8 cellular contexts compared by ENCODE assay signal in genomic region chr11:132028380-132029240, GRCh38.
DNase-seq lines count a peak whose midpoint lies in the region; ATAC-seq and TF ChIP-seq lines count a peak whose summit lies in the region.

No MANE protein-coding gene starts in this region.

- H3K4me1 ChIP-seq in MM.1S (ENCODE audit: low read length): no peaks in the 10 kb centered on the region
- H3K4me1 ChIP-seq in mesendoderm (ENCODE audit: control insufficient read depth, low read depth, low read length): peaks cover 6% of the 10 kb centered on the region

- no peak overlapping the region for H3K23ac ChIP-seq in mesendoderm (ENCODE audit: low read length)

- H3K4me2 ChIP-seq in MM.1S (ENCODE audit: low read depth, low read length) (no peak overlapping the region), mesendoderm (ENCODE audit: low read length) (no peak overlapping the region)

- H3K27ac ChIP-seq in MM.1S (ENCODE audit: low read length): no peak overlapping the region
- H3K27ac ChIP-seq in mesendoderm (ENCODE audit: low read depth, low read length): no peak overlapping the region

- H3K27ac Mint-ChIP-seq in CD14-positive monocyte (no peak overlapping the region), chondrocyte (ENCODE audit: unreplicated experiment) (no peak overlapping the region)

- TF ChIP-seq CTCF in CD14-positive monocyte (IDR thresholded peaks at IDR 0.05): peak; percentile 67
- TF ChIP-seq CTCF in MM.1S (IDR thresholded peaks at IDR 0.05; ENCODE audit: low read length): peak; percentile 66
- peak; percentile 77 for TF ChIP-seq CTCF in chondrocyte (IDR thresholded peaks at IDR 0.05)

- H3K9me2 ChIP-seq in MM.1S (replicated peaks; ENCODE audit: insufficient read depth, low read length): no peaks in the 10 kb centered on the region

- ATAC-seq in GM18870 (IDR thresholded peaks at IDR 0.05; ENCODE audit: unreplicated experiment): no peak
- ATAC-seq in HG03175 (IDR thresholded peaks at IDR 0.05; ENCODE audit: unreplicated experiment): no peak

- no peaks in the 10 kb centered on the region for H3F3A ChIP-seq in MM.1S (ENCODE audit: insufficient read depth, low read length)

- H3K27me3 Mint-ChIP-seq in CD14-positive monocyte (ENCODE audit: low read depth in 3 of 3) (peaks cover 2 to 14% (median 5%) of the 10 kb centered on the region in 3 donors), chondrocyte (ENCODE audit: low read depth) (no peaks in the 10 kb centered on the region)

- H3K4me3 ChIP-seq in MM.1S (ENCODE audit: low read length) (no peak overlapping the region), mesendoderm (ENCODE audit: low read length) (no peak overlapping the region)

- H3K4me3 Mint-ChIP-seq in CD14-positive monocyte (no peak overlapping the region), chondrocyte (ENCODE audit: unreplicated experiment) (no peak overlapping the region)

- H3K4me1 Mint-ChIP-seq in CD14-positive monocyte (peaks cover 6% of the 10 kb centered on the region), chondrocyte (ENCODE audit: low read depth) (peaks cover 76% of the 10 kb centered on the region)

- no peaks in the 10 kb centered on the region for H4K20me1 ChIP-seq in MM.1S (ENCODE audit: insufficient read depth, low read length)

- H2BK15ac ChIP-seq in mesendoderm (replicated peaks; ENCODE audit: low read depth): no peak overlapping the region

- no peak overlapping the region for H3K18ac ChIP-seq in mesendoderm (ENCODE audit: low read length)

- no peaks in the 10 kb centered on the region for H3K79me1 ChIP-seq in mesendoderm (ENCODE audit: low read length)

- H3K36me3 Mint-ChIP-seq in CD14-positive monocyte: no peaks in the 10 kb centered on the region
- no peaks in the 10 kb centered on the region for H3K36me3 Mint-ChIP-seq in chondrocyte (ENCODE audit: low read depth)

- H3K27me3 ChIP-seq in MM.1S (replicated peaks; ENCODE audit: insufficient read depth, low read length): no peaks in the 10 kb centered on the region
- H3K27me3 ChIP-seq in mesendoderm (ENCODE audit: insufficient read depth, low read length, poor library complexity): no peaks in the 10 kb centered on the region

- no peak overlapping the region for H2BK5ac ChIP-seq in mesendoderm (ENCODE audit: low read length)

- no peak overlapping the region for H3K56ac ChIP-seq in mesendoderm (ENCODE audit: low read length)

- no peak overlapping the region for H2BK120ac ChIP-seq in mesendoderm (ENCODE audit: low read depth, low read length)

- no peak overlapping the region for H2AFZ ChIP-seq in MM.1S (ENCODE audit: low read length)

- H2AK5ac ChIP-seq in mesendoderm (ENCODE audit: low read length): no peak overlapping the region

- intact Hi-C loops in CD14-positive monocyte (cut with micrococcal nuclease) (no loop called here), posterior vena cava (cut with DNase I) (loop anchor here in 1 of 2 donors (10.0 kb wide), 1 partner anchor 164 kb away; no protein-coding TSS in a partner anchor)

- no CpG with 5 or more reads among the region's 4 CpGs for WGBS in mesendoderm (ENCODE audit: extremely low coverage, insufficient coverage, low lambda C conversion rate)

- no peak overlapping the region for H4K5ac ChIP-seq in mesendoderm (ENCODE audit: low read length)

- DNase-seq in CD14-positive monocyte (ENCODE audit: low spot score): no peak
- DNase-seq in GM19238 (ENCODE audit: insufficient read length, low spot score): peak; percentile 10
- peak; percentile 61 for DNase-seq in MM.1S
- DNase-seq in chondrocyte (ENCODE audit: low spot score): no peak
- peak; percentile 72 for DNase-seq in mesendoderm
- no peak for DNase-seq in posterior vena cava (ENCODE audit: low spot score)

- no peak overlapping the region for H4K8ac ChIP-seq in mesendoderm (ENCODE audit: low read depth, low read length)

- no peak overlapping the region for H3K9ac ChIP-seq in MM.1S (ENCODE audit: low read length)
- no peak overlapping the region for H3K9ac ChIP-seq in mesendoderm (ENCODE audit: low read length)

- no peak overlapping the region for H3K4ac ChIP-seq in mesendoderm (ENCODE audit: low read depth, low read length)

- H3K9me3 Mint-ChIP-seq in CD14-positive monocyte (peaks cover 0 to 3% (median 2%) of the 10 kb centered on the region in 7 donors), chondrocyte (ENCODE audit: low read depth) (no peaks in the 10 kb centered on the region)

- H3K36me3 ChIP-seq in MM.1S (replicated peaks; ENCODE audit: insufficient read depth, low read length): no peaks in the 10 kb centered on the region
- no peaks in the 10 kb centered on the region for H3K36me3 ChIP-seq in mesendoderm (ENCODE audit: control insufficient read depth, insufficient read depth, low read length)

- H3K9me3 ChIP-seq in MM.1S (replicated peaks; ENCODE audit: insufficient read depth, low read length): no peaks in the 10 kb centered on the region

- H3K79me2 ChIP-seq in MM.1S (ENCODE audit: low read length) (no peaks in the 10 kb centered on the region), mesendoderm (ENCODE audit: control insufficient read depth, insufficient read depth, low read length) (no peaks in the 10 kb centered on the region)

Comparison
In these comparisons a context has a peak if more than half of its experiments do, and no peak if none do; other contexts are left out.
1. DNase-seq: peak in GM19238 (single experiment), MM.1S (single experiment) and mesendoderm (single experiment); none in CD14-positive monocyte (single experiment), chondrocyte (single experiment) and posterior vena cava (single experiment).
2. Peak in every context shown above with its lines, with median percentiles within 50 percentile points of each other: CTCF ChIP-seq.